32 cellular contexts compared by ENCODE assay signal in the genomic region with DNA sequence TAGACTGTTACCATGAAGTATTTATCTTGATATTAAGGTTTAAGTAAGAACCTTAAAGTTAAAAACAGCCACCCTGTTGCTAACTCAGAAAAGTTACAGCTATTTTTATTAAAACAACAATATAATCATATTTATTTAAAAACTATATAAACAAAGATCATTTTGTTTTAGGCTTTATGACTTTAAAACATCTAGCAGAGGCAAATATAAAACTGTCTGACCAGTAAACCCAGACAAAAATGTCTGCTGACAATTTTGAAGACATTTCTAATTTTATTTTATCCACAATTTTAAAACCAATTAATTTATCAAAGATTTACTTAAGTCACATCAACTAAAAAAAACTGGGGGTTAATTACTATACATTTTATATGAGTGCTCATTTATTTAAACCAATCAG.
"Had no signal": no experiment of that assay in that cellular context is flagged by ENCODE, and none has a peak within 500 bp of the region (broad histone marks: within the 10 kb centered on the region; RNA-seq: fewer than 3 reads in every experiment).

No MANE protein-coding gene starts in this region.

- FAIRE-seq: astrocyte had no signal

- ATAC-seq: activated CD8-positive, alpha-beta T cell treated with anti-CD3 and anti-CD28 coated beads for 36 hours; activated naive CD4-positive, alpha-beta T cell treated with anti-CD3 and anti-CD28 coated beads, Interleukin-2, amount 50 U/mL, for 72 hours; activated T-cell treated with anti-CD3 and anti-CD28 coated beads, Interleukin-2, amount 50 U/mL, for 4 hours; activated T-cell treated with anti-CD3 and anti-CD28 coated beads, Interleukin-2, amount 50 U/mL, for 72 hours; activated T-helper 17 cell treated with anti-CD3 and anti-CD28 coated beads, Interleukin-2, amount 50 U/mL, for 72 hours; body of pancreas had no signal

- H3K4me1 ChIP-seq: body of pancreas, breast epithelium had no signal

- DNase-seq: activated B cell treated with CpG ODN at 0.5 μM for 24 hours; activated CD4-positive, alpha-beta memory T cell treated with anti-CD3 and anti-CD28 coated beads for 36 hours; activated CD4-positive, alpha-beta T cell treated with anti-CD3 and anti-CD28 coated beads for 4 hours; activated CD4-positive, alpha-beta T cell treated with anti-CD3 and anti-CD28 coated beads, Interleukin-2, amount 10 ng/mL, durations not matched to agents 24 days and 14 days; activated CD4-positive, alpha-beta T cell treated with anti-CD3 and anti-CD28 coated beads, Interleukin-2, amount 50 U/mL, for 1 hour; activated CD4-positive, alpha-beta T cell treated with anti-CD3 and anti-CD28 coated beads, Interleukin-2, amount 50 U/mL, for 4 hours; activated CD4-positive, CD25-positive, alpha-beta regulatory T cell treated with anti-CD3 and anti-CD28 coated beads, Interleukin-2, amount 50 U/mL, for 72 hours; activated CD8-positive, alpha-beta memory T cell treated with anti-CD3 and anti-CD28 coated beads, Interleukin-2, amount 50 U/mL, for 4 hours; activated CD8-positive, alpha-beta T cell treated with anti-CD3 and anti-CD28 coated beads for 36 hours; activated effector memory CD4-positive, alpha-beta T cell treated with anti-CD3 and anti-CD28 coated beads, Interleukin-2, amount 50 U/mL, for 16 hours; activated gamma-delta T cell treated with Interleukin-2 at 50 U/mL for 16 hours; activated naive CD4-positive, alpha-beta T cell; activated naive CD4-positive, alpha-beta T cell treated with anti-CD3 and anti-CD28 coated beads for 36 hours; activated naive CD4-positive, alpha-beta T cell treated with anti-CD3 and anti-CD28 coated beads, Interleukin-2, amount 50 U/mL, for 16 hours; activated naive CD8-positive, alpha-beta T cell treated with anti-CD3 and anti-CD28 coated beads for 36 hours; activated T-cell treated with anti-CD3 and anti-CD28 coated beads for 4 hours; activated T-cell treated with anti-CD3 and anti-CD28 coated beads, Interleukin-2, amount 50 U/mL, for 1 hour; activated T-cell treated with anti-CD3 and anti-CD28 coated beads, Interleukin-2, amount 50 U/mL, for 4 hours; activated T-cell treated with anti-CD3 and anti-CD28 coated beads, Interleukin-2, amount 50 U/mL, for 72 hours; adrenal gland; amniotic stem cell; aorta; body of pancreas; brain microvascular endothelial cell; central memory CD4-positive, alpha-beta T cell; T-helper 2 cell; T-helper 9 cell had no signal

- H3K4me3 ChIP-seq: adrenal gland, body of pancreas, breast epithelium had no signal

- H3K27ac ChIP-seq: adrenal gland, body of pancreas, brain microvascular endothelial cell, breast epithelium, VCaP had no signal
